In genomic region chr16:19697756-19698318, GRCh38 we compare ENCODE assay signal across 13 cellular contexts. TPM values are rescaled to one million over a fixed set of nuclear protein-coding genes. Genes with fewer than 3 reads are reported as not detected.
A peak's percentile ranks its signal among the peaks of the same experiment; 100 is the strongest.
DNase-seq lines count a peak whose midpoint lies in the region; ATAC-seq and TF ChIP-seq lines count a peak whose summit lies in the region.
"Had no signal": no experiment of that assay in that cellular context is flagged by ENCODE, and none has a peak within 500 bp of the region (broad histone marks: within the 10 kb centered on the region; RNA-seq: fewer than 3 reads in every experiment).

No MANE protein-coding gene starts in this region.

- DNase-seq in left ventricle myocardium inferior, result no peak
- no peak for DNase-seq in Right ventricle myocardium inferior (ENCODE audit: missing footprints)
- DNase-seq in breast epithelium (ENCODE audit: low spot score in 2 of 2), result no peak
- DNase-seq in uterus, result no peak
- no peak for DNase-seq in epidermal melanocyte (ENCODE audit: insufficient read length, low spot score)
- no peak for DNase-seq in SHP77 (lab: John Stamatoyannopoulos, UW)
- DNase-seq: activated CD4-positive, alpha-beta T cell treated with anti-CD3 and anti-CD28 coated beads, Interleukin-2, amount 50 U/mL, for 1 hour; NCI-H187 treated with DMSO at 0.1 percent for 48 hours; NCI-H774 had no signal

- H3K4me3 Mint-ChIP-seq in nephron, result no peak overlapping the region
- H3K4me3 Mint-ChIP-seq: natural killer cell treated with Interleukin-12 subunit alpha and Interleukin-12 subunit beta and Interleukin-15 and Interleukin-18, amount 100 ng/mL, for 72 hours had no signal

- H3K27ac Mint-ChIP-seq in nephron, result peak overlapping the region in 2 of 3 experiments; percentile 23 to 65

- H3K36me3 ChIP-seq in left ventricle myocardium inferior (peaks cover 44% of the 10 kb centered on the region), breast epithelium (no peaks in the 10 kb centered on the region), uterus (no peaks in the 10 kb centered on the region)

- H3K27ac ChIP-seq in left ventricle myocardium inferior (replicated peaks) (peak overlapping the region; percentile 88), breast epithelium (peak overlapping the region; percentile 82 to 92), uterus (peak overlapping the region; percentile 68 to 85)

- intact Hi-C loops in left ventricle myocardium inferior (cut with micrococcal nuclease), result no loop called here
- intact Hi-C loops in Right ventricle myocardium inferior (cut with DNase I), result loop anchor here (5.0 kb wide), 1 partner anchor 51 kb away; no protein-coding TSS in a partner anchor
- intact Hi-C loops in breast epithelium (cut with DNase I; ENCODE audit: low total_unique reads), result no loop called here
- intact Hi-C loops in uterus (cut with DNase I; ENCODE audit: low total_unique reads), result loop anchor here (10.0 kb wide), 1 partner anchor 187 kb away; the partner anchor contains the start of gene GPRC5B

- H3K4me1 ChIP-seq in left ventricle myocardium inferior, result peaks cover 64% of the 10 kb centered on the region
- H3K4me1 ChIP-seq in breast epithelium, result peaks cover 7 to 10% of the 10 kb centered on the region in 2 donors
- peaks cover 0 to 4% of the 10 kb centered on the region in 2 donors for H3K4me1 ChIP-seq in uterus

- H3K9me3 ChIP-seq in left ventricle myocardium inferior (replicated peaks) (no peaks in the 10 kb centered on the region), breast epithelium (no peaks in the 10 kb centered on the region), uterus (no peaks in the 10 kb centered on the region)

- no peak overlapping the region for H3K4me3 ChIP-seq in left ventricle myocardium inferior
- H3K4me3 ChIP-seq in breast epithelium, result no peak overlapping the region
- H3K4me3 ChIP-seq in uterus, result no peak overlapping the region

- no peaks in the 10 kb centered on the region for H3K27me3 Mint-ChIP-seq in nephron (ENCODE audit: low read depth)
- H3K27me3 Mint-ChIP-seq: natural killer cell treated with Interleukin-12 subunit alpha and Interleukin-12 subunit beta and Interleukin-15 and Interleukin-18, amount 100 ng/mL, for 72 hours had no signal

- peaks cover 34% of the 10 kb centered on the region for H3K4me1 Mint-ChIP-seq in nephron

- TF ChIP-seq POLR2A in breast epithelium (IDR thresholded peaks at IDR 0.05) (no peak), uterus (IDR thresholded peaks at IDR 0.05) (no peak)

- ATAC-seq in Right ventricle myocardium inferior (no peak), HG02981 (IDR thresholded peaks at IDR 0.05; ENCODE audit: unreplicated experiment) (no peak)
- ATAC-seq: natural killer cell treated with Interleukin-12 subunit alpha and Interleukin-12 subunit beta and Interleukin-15 and Interleukin-18, amount 100 ng/mL, for 72 hours had no signal

- TF ChIP-seq CTCF in left ventricle myocardium inferior (IDR thresholded peaks at IDR 0.05; ENCODE audit: borderline replicate concordance) (no peak), breast epithelium (IDR thresholded peaks at IDR 0.05) (no peak), nephron (IDR thresholded peaks at IDR 0.05; ENCODE audit: unreplicated experiment in 3 of 3) (no peak), uterus (IDR thresholded peaks at IDR 0.05) (no peak)

- peaks cover 65% of the 10 kb centered on the region for H3K36me3 Mint-ChIP-seq in nephron (ENCODE audit: low read depth)
- H3K36me3 Mint-ChIP-seq: natural killer cell treated with Interleukin-12 subunit alpha and Interleukin-12 subunit beta and Interleukin-15 and Interleukin-18, amount 100 ng/mL, for 72 hours had no signal

- no peaks in the 10 kb centered on the region for H3K9me3 Mint-ChIP-seq in nephron
- H3K9me3 Mint-ChIP-seq: activated T-helper 2 cell treated with anti-CD3 and anti-CD28 coated beads, Interferon-gamma antibody, Interleukin-2, Interleukin-4, amounts not matched to agents 10 μg/mL and 5 μg/mL and 100 μg/mL, durations not matched to agents 14 hours and 24 hours and 36 hours; natural killer cell treated with Interleukin-12 subunit alpha and Interleukin-12 subunit beta and Interleukin-15 and Interleukin-18, amount 100 ng/mL, for 72 hours had no signal

- no peaks in the 10 kb centered on the region for H3K27me3 ChIP-seq in left ventricle myocardium inferior (ENCODE audit: low read depth)
- no peaks in the 10 kb centered on the region for H3K27me3 ChIP-seq in breast epithelium
- no peaks in the 10 kb centered on the region for H3K27me3 ChIP-seq in uterus

RNA-seq across cellular contexts. Expression of gene KNOP1, which starts 20.2 kb away (rescaled TPM):
- total RNA-seq in left ventricle myocardium inferior (6.7 TPM), Right ventricle myocardium inferior (8.4 TPM), breast epithelium (10 to 100 TPM; 12.3 to 15.4 (median 13.0) TPM), uterus (10 to 100 TPM in 2 of 4 donors, 1 to 10 TPM in 2; 1.5 to 20.5 (median 9.4) TPM)

RNA-seq across cellular contexts. Expression of gene IQCK, which starts 20.2 kb away (rescaled TPM):
- total RNA-seq in left ventricle myocardium inferior (6.0 TPM), Right ventricle myocardium inferior (5.2 TPM), breast epithelium (10 to 100 TPM; 25.9 to 63.8 (median 34.7) TPM), uterus (10 to 100 TPM; 14.7 to 27.2 (median 21.1) TPM)

Comparison
In these comparisons a context has a peak if more than half of its experiments do, and no peak if none do; other contexts are left out.
1. intact Hi-C loops: an anchor here in Right ventricle myocardium inferior (5.0 kb wide) and uterus (10.0 kb wide); none called in left ventricle myocardium inferior and breast epithelium.